Comparison of ENCODE assay signal across 8 cellular contexts in genomic region chr2:234881413-234882241, GRCh38.
DNase-seq lines count a peak whose midpoint lies in the region; ATAC-seq and TF ChIP-seq lines count a peak whose summit lies in the region.

No MANE protein-coding gene starts in this region.

- H3K36me3 ChIP-seq in sigmoid colon = no peaks in the 10 kb centered on the region

- H3K27me3 Mint-ChIP-seq in brain = peaks cover 7% of the 10 kb centered on the region
- H3K27me3 Mint-ChIP-seq in T-helper 2 cell treated with Interferon-gamma antibody and Interleukin-4, amounts not matched to agents 5 μg/mL and 100 μg/mL, for 36 hours (ENCODE audit: low read depth) = peaks cover 7% of the 10 kb centered on the region

- peaks cover 6% of the 10 kb centered on the region for H3K36me3 Mint-ChIP-seq in brain
- no peaks in the 10 kb centered on the region for H3K36me3 Mint-ChIP-seq in T-helper 2 cell treated with Interferon-gamma antibody and Interleukin-4, amounts not matched to agents 5 μg/mL and 100 μg/mL, for 36 hours (ENCODE audit: low read depth)

- DNase-seq in COLO829 (ENCODE audit: low spot score) (peak; percentile 94), HS-5 (ENCODE audit: low read depth) (peak; percentile 64), RPMI7951 (ENCODE audit: low read depth) (peak; percentile 94), hypothalamus (lab: John Stamatoyannopoulos, UW) (peak in 50 of 51 donors; percentile 10 to 93 (median 70)), sigmoid colon (peak; percentile 72)
- DNase-seq in T-helper 2 cell treated with Interferon-gamma antibody and Interleukin-4, amounts not matched to agents 5 μg/mL and 100 μg/mL, for 36 hours (ENCODE audit: low spot score) = no peak

- no peaks in the 10 kb centered on the region for H3K9me3 ChIP-seq in sigmoid colon

- H3K4me1 ChIP-seq in sigmoid colon = peaks cover 0 to 18% (median 7%) of the 10 kb centered on the region in 4 donors

- H3K27me3 ChIP-seq in sigmoid colon = no peaks in the 10 kb centered on the region

- TF ChIP-seq CTCF in brain (conservative IDR thresholded peaks at IDR 0.05) (peak; percentile 51 to 70), sigmoid colon (IDR thresholded peaks at IDR 0.05) (peak in 3 of 4 experiments; percentile 54 to 74 (median 65))

- no peak for TF ChIP-seq POLR2A in sigmoid colon (IDR thresholded peaks at IDR 0.05)

- peaks cover 38% of the 10 kb centered on the region for H3K4me1 Mint-ChIP-seq in brain
- peaks cover 19% of the 10 kb centered on the region for H3K4me1 Mint-ChIP-seq in T-helper 2 cell treated with Interferon-gamma antibody and Interleukin-4, amounts not matched to agents 5 μg/mL and 100 μg/mL, for 36 hours (ENCODE audit: low read depth)

- ATAC-seq in GM18519 (IDR thresholded peaks at IDR 0.05; ENCODE audit: low FRiP score, unreplicated experiment) = no peak

- intact Hi-C loops in sigmoid colon (cut with DNase I) = loop anchor here (5.0 kb wide), 1 partner anchor 171 kb away; no protein-coding TSS in a partner anchor

- H3K4me3 ChIP-seq in sigmoid colon = no peak overlapping the region

- no peak for TF ChIP-seq EP300 in sigmoid colon (IDR thresholded peaks at IDR 0.05)

- peak overlapping the region in 1 of 5 experiments; percentile 11 for H3K27ac Mint-ChIP-seq in brain
- H3K27ac Mint-ChIP-seq in T-helper 2 cell treated with Interferon-gamma antibody and Interleukin-4, amounts not matched to agents 5 μg/mL and 100 μg/mL, for 36 hours = no peak overlapping the region

- H3K4me3 Mint-ChIP-seq in brain = peak overlapping the region in 1 of 5 experiments; percentile 16
- no peak overlapping the region for H3K4me3 Mint-ChIP-seq in T-helper 2 cell treated with Interferon-gamma antibody and Interleukin-4, amounts not matched to agents 5 μg/mL and 100 μg/mL, for 36 hours

- peaks cover 4 to 11% (median 5%) of the 10 kb centered on the region in 5 experiments for H3K9me3 Mint-ChIP-seq in brain
- H3K9me3 Mint-ChIP-seq in T-helper 2 cell treated with Interferon-gamma antibody and Interleukin-4, amounts not matched to agents 5 μg/mL and 100 μg/mL, for 36 hours = peaks cover 3% of the 10 kb centered on the region

- H3K27ac ChIP-seq in sigmoid colon = no peak overlapping the region

- 17 to 51% methylated on average over 8 of the region's 8 CpGs for WGBS in sigmoid colon, 2 donors
